ENCODE assay signal across 18 cellular contexts in genomic region chr1:6966326-6966725, GRCh38.
DNase-seq lines count a peak whose midpoint lies in the region; ATAC-seq and TF ChIP-seq lines count a peak whose summit lies in the region.
"Had no signal": no experiment of that assay in that cellular context is flagged by ENCODE, and none has a peak within 500 bp of the region (broad histone marks: within the 10 kb centered on the region; RNA-seq: fewer than 3 reads in every experiment).

No MANE protein-coding gene starts in this region.

- ATAC-seq in HG03457 (IDR thresholded peaks at IDR 0.05; ENCODE audit: unreplicated experiment) (no peak), GM19452 (IDR thresholded peaks at IDR 0.05; ENCODE audit: unreplicated experiment) (no peak)
- ATAC-seq: CD8-positive, alpha-beta T cell had no signal

- CTCF ChIA-PET in HEK293 (lab: Yijun Ruan, JAX), result no interaction called here

- H3K9ac ChIP-seq in MM.1S (ENCODE audit: low read length), result no peak overlapping the region
- H3K9ac ChIP-seq: BLaER1 treated with 17β-estradiol and CSF1 and Interleukin-3, amounts not matched to agents 10 nM and 100 nM had no signal

- DNase-seq in osteoblast (ENCODE audit: insufficient read length, low spot score, missing footprints) (peak; percentile 3), MM.1S (no peak)
- no peak for DNase-seq in activated naive CD8-positive, alpha-beta T cell treated with anti-CD3 and anti-CD28 coated beads for 36 hours
- DNase-seq: 8988T; ACHN; BE2C; Caco-2; Calu3; CD4-positive, alpha-beta T cell; CD8-positive, alpha-beta T cell; DMS79 treated with DMSO at 0.1 percent for 48 hours; GF-D8 had no signal

- H2AFZ ChIP-seq in osteoblast (ENCODE audit: low read length) (no peak overlapping the region), MM.1S (ENCODE audit: low read length) (no peak overlapping the region)

- H3K36me3 Mint-ChIP-seq in activated naive CD8-positive, alpha-beta T cell treated with anti-CD3 and anti-CD28 coated beads for 36 hours, result no peaks in the 10 kb centered on the region
- H3K36me3 Mint-ChIP-seq: CD8-positive, alpha-beta T cell had no signal

- H3K27ac Mint-ChIP-seq in activated naive CD8-positive, alpha-beta T cell treated with anti-CD3 and anti-CD28 coated beads for 36 hours, result no peak overlapping the region
- H3K27ac Mint-ChIP-seq: CD4-positive, alpha-beta T cell; CD8-positive, alpha-beta T cell had no signal

- no peak overlapping the region for H3K27ac ChIP-seq in HEK293 (ENCODE audit: extremely low read depth, low read depth, low read length)
- peak overlapping the region; percentile 89 for H3K27ac ChIP-seq in VCaP
- H3K27ac ChIP-seq in osteoblast (ENCODE audit: low read depth, low read length), result no peak overlapping the region
- H3K27ac ChIP-seq in MM.1S (ENCODE audit: low read length), result no peak overlapping the region
- H3K27ac ChIP-seq: C4-2B had no signal

- H3K79me2 ChIP-seq in osteoblast (ENCODE audit: insufficient read depth, low read length) (no peaks in the 10 kb centered on the region), MM.1S (ENCODE audit: low read length) (no peaks in the 10 kb centered on the region)

- no peak overlapping the region for H3K4me3 Mint-ChIP-seq in activated naive CD8-positive, alpha-beta T cell treated with anti-CD3 and anti-CD28 coated beads for 36 hours
- H3K4me3 Mint-ChIP-seq: CD4-positive, alpha-beta T cell; CD8-positive, alpha-beta T cell had no signal

- H3K27me3 Mint-ChIP-seq in activated naive CD8-positive, alpha-beta T cell treated with anti-CD3 and anti-CD28 coated beads for 36 hours, result peaks cover 48% of the 10 kb centered on the region

- H3K4me2 ChIP-seq in osteoblast (ENCODE audit: insufficient read depth, low read length) (no peak overlapping the region), MM.1S (ENCODE audit: low read depth, low read length) (no peak overlapping the region)

- H3K4me1 ChIP-seq in HEK293 (ENCODE audit: control insufficient read depth, insufficient read depth, low read length) (peaks cover 10% of the 10 kb centered on the region; the same call in 1 of the 2 replicates), osteoblast (ENCODE audit: insufficient read depth, low read length) (peaks cover 11% of the 10 kb centered on the region), MM.1S (ENCODE audit: low read length) (no peaks in the 10 kb centered on the region)
- H3K4me1 ChIP-seq: BE2C, Caco-2 had no signal

- peaks cover 35% of the 10 kb centered on the region for H3K4me1 Mint-ChIP-seq in activated naive CD8-positive, alpha-beta T cell treated with anti-CD3 and anti-CD28 coated beads for 36 hours

- no peak overlapping the region for H3K4me3 ChIP-seq in HEK293 (ENCODE audit: low read depth, low read length)
- H3K4me3 ChIP-seq in osteoblast (ENCODE audit: insufficient read depth, low read length), result no peak overlapping the region
- no peak overlapping the region for H3K4me3 ChIP-seq in MM.1S (ENCODE audit: low read length)
- H3K4me3 ChIP-seq: BLaER1 treated with 17β-estradiol and CSF1 and Interleukin-3, amounts not matched to agents 10 nM and 100 nM had no signal

- H3K36me3 ChIP-seq in HEK293 (ENCODE audit: control insufficient read depth in 2 of 2, insufficient read depth in 1 of 2, low read length in 2 of 2) (no peaks in the 10 kb centered on the region), osteoblast (ENCODE audit: insufficient read depth, low read length) (no peaks in the 10 kb centered on the region), MM.1S (replicated peaks; ENCODE audit: insufficient read depth, low read length) (no peaks in the 10 kb centered on the region)
- H3K36me3 ChIP-seq: BE2C; BLaER1 treated with 17β-estradiol and CSF1 and Interleukin-3, amounts not matched to agents 10 nM and 100 nM had no signal

- no peaks in the 10 kb centered on the region for H3K9me3 Mint-ChIP-seq in activated naive CD8-positive, alpha-beta T cell treated with anti-CD3 and anti-CD28 coated beads for 36 hours
- H3K9me3 Mint-ChIP-seq: CD4-positive, alpha-beta T cell; CD8-positive, alpha-beta T cell had no signal

- H3K9me3 ChIP-seq in HEK293 (ENCODE audit: control insufficient read depth, insufficient read depth, low read depth, low read length), result no peaks in the 10 kb centered on the region
- H3K9me3 ChIP-seq in osteoblast (ENCODE audit: low read depth, low read length), result no peaks in the 10 kb centered on the region
- H3K9me3 ChIP-seq in MM.1S (replicated peaks; ENCODE audit: insufficient read depth, low read length), result no peaks in the 10 kb centered on the region
- H3K9me3 ChIP-seq: BE2C; BLaER1 treated with 17β-estradiol and CSF1 and Interleukin-3, amounts not matched to agents 10 nM and 100 nM; Caco-2 had no signal

- H3K9me2 ChIP-seq in MM.1S (replicated peaks; ENCODE audit: insufficient read depth, low read length), result no peaks in the 10 kb centered on the region

- H4K20me1 ChIP-seq in osteoblast (ENCODE audit: insufficient read depth, low read length) (no peaks in the 10 kb centered on the region), MM.1S (ENCODE audit: insufficient read depth, low read length) (no peaks in the 10 kb centered on the region)

- no peaks in the 10 kb centered on the region for H3F3A ChIP-seq in MM.1S (ENCODE audit: insufficient read depth, low read length)

- TF ChIP-seq CTCF in HEK293 (tag by site-specific recombination; IDR thresholded peaks at IDR 0.05) (no peak), VCaP (conservative IDR thresholded peaks at IDR 0.05) (no peak), osteoblast (IDR thresholded peaks at IDR 0.05; ENCODE audit: extremely low read depth, low read depth, low read length) (no peak), MM.1S (IDR thresholded peaks at IDR 0.05; ENCODE audit: low read length) (no peak)

- POLR2A ChIA-PET in HEK293 (lab: Yijun Ruan, JAX), result interaction anchor here (0.5 kb wide), 1 partner anchor 197 kb away, joined by 5 read pairs; no protein-coding TSS in a partner anchor

- H3K27me3 ChIP-seq in osteoblast (ENCODE audit: insufficient read depth, low read length) (peaks cover 13% of the 10 kb centered on the region), MM.1S (replicated peaks; ENCODE audit: insufficient read depth, low read length) (peaks cover 47% of the 10 kb centered on the region)
- H3K27me3 ChIP-seq: BE2C had no signal

TF ChIP-seq in HEK293, 187 proteins besides CTCF, POLR2A, EP300 and RAD21:
- TF ChIP-seq REPIN1 (tag by site-specific recombination; IDR thresholded peaks at IDR 0.05; ENCODE audit: low read depth), result no peak
- no peak for TF ChIP-seq ZNF555 (tag by site-specific recombination; conservative IDR thresholded peaks at IDR 0.05)
- TF ChIP-seq ZNF580 (tag by site-specific recombination; IDR thresholded peaks at IDR 0.05), result peak; percentile 36; the same call in 1 of the 2 replicates
- TF ChIP-seq ZNF664 (tag by site-specific recombination; IDR thresholded peaks at IDR 0.05), result no peak
- no peak for TF ChIP-seq ZNF341 (tag by site-specific recombination; IDR thresholded peaks at IDR 0.05; ENCODE audit: low read depth)
- no peak for TF ChIP-seq TRIM28 (IDR thresholded peaks at IDR 0.05; ENCODE audit: borderline replicate concordance, low read length)
- no peak for TF ChIP-seq ZNF16 (tag by site-specific recombination; IDR thresholded peaks at IDR 0.05; ENCODE audit: low read depth)
- TF ChIP-seq ZNF600 (tag by site-specific recombination; IDR thresholded peaks at IDR 0.05), result no peak
- TF ChIP-seq ZNF221 (tag by site-specific recombination; IDR thresholded peaks at IDR 0.05; ENCODE audit: borderline replicate concordance), result no peak
- TF ChIP-seq ZNF146 (tag by site-specific recombination; IDR thresholded peaks at IDR 0.05), result peak; percentile 91
- no peak for TF ChIP-seq ZNF155 (tag by site-specific recombination; IDR thresholded peaks at IDR 0.05)
- TF ChIP-seq ZFP69B (tag by site-specific recombination; IDR thresholded peaks at IDR 0.05), result no peak
